In genomic region chr7:104536956-104537355, GRCh38 we compare ENCODE assay signal across 13 cellular contexts.
DNase-seq lines count a peak whose midpoint lies in the region; ATAC-seq and TF ChIP-seq lines count a peak whose summit lies in the region.
"Had no signal": no experiment of that assay in that cellular context is flagged by ENCODE, and none has a peak within 500 bp of the region (broad histone marks: within the 10 kb centered on the region; RNA-seq: fewer than 3 reads in every experiment).

No MANE protein-coding gene starts in this region.

- no peaks in the 10 kb centered on the region for H3K36me3 Mint-ChIP-seq in CD8-positive, alpha-beta T cell
- H3K36me3 Mint-ChIP-seq: CD4-positive, alpha-beta memory T cell had no signal

- H3K27ac Mint-ChIP-seq in CD8-positive, alpha-beta T cell, result no peak overlapping the region
- H3K27ac Mint-ChIP-seq: CD4-positive, alpha-beta memory T cell had no signal

- CTCF ChIA-PET in CD8-positive, alpha-beta T cell (lab: Charles Lee), result no interaction called here

- POLR2A ChIA-PET in CD8-positive, alpha-beta T cell (lab: Charles Lee), result no interaction called here

- no peak for ATAC-seq in CD8-positive, alpha-beta T cell
- ATAC-seq in HG03378 (IDR thresholded peaks at IDR 0.05; ENCODE audit: unreplicated experiment), result no peak

- DNase-seq in DMS 273 treated with DMSO at 0.1 percent for 48 hours (lab: John Stamatoyannopoulos, UW), result peak; percentile 56
- peak; percentile 29 to 70 for DNase-seq in NCI-H524 (lab: John Stamatoyannopoulos, UW)
- DNase-seq in cerebellar cortex (ENCODE audit: low spot score), result peak; percentile 62
- DNase-seq in CD8-positive, alpha-beta T cell, result no peak
- no peak for DNase-seq in NOMO-1 treated with DMSO at 0.1 percent for 48 hours (lab: John Stamatoyannopoulos, UW; ENCODE audit: unreplicated experiment)
- DNase-seq: Caco-2; CD4-positive, alpha-beta memory T cell; DMS53; DMS79 treated with DMSO at 0.1 percent for 48 hours; GM23248; H7; HCEC 1CT had no signal

- no peak for TF ChIP-seq CTCF in CD8-positive, alpha-beta T cell (IDR thresholded peaks at IDR 0.05)

- no peak overlapping the region for H3K4me3 ChIP-seq in CD8-positive, alpha-beta T cell (ENCODE audit: low read depth, low read length)
- H3K4me3 ChIP-seq: GM23248 had no signal

- no peaks in the 10 kb centered on the region for H3K27me3 ChIP-seq in CD8-positive, alpha-beta T cell (ENCODE audit: insufficient read depth, low read length)

- intact Hi-C loops in CD8-positive, alpha-beta T cell (cut with DNase I, micrococcal nuclease), result no loop called here

- H3K4me1 Mint-ChIP-seq in CD8-positive, alpha-beta T cell (ENCODE audit: low read depth), result no peaks in the 10 kb centered on the region
- H3K4me1 Mint-ChIP-seq: CD4-positive, alpha-beta memory T cell had no signal

- H3K36me3 ChIP-seq in CD8-positive, alpha-beta T cell (ENCODE audit: insufficient read depth, low read length), result no peaks in the 10 kb centered on the region

- H3K4me1 ChIP-seq in CD8-positive, alpha-beta T cell (ENCODE audit: insufficient read depth, low read length), result no peaks in the 10 kb centered on the region
- H3K4me1 ChIP-seq: Caco-2 had no signal

- H3K27ac ChIP-seq in CD8-positive, alpha-beta T cell (ENCODE audit: low read depth, low read length), result no peak overlapping the region
- H3K27ac ChIP-seq: GM23248 had no signal

- peaks cover 4% of the 10 kb centered on the region for H3K27me3 Mint-ChIP-seq in CD8-positive, alpha-beta T cell (ENCODE audit: low read depth)

- H3K4me3 Mint-ChIP-seq in CD8-positive, alpha-beta T cell, result no peak overlapping the region
- H3K4me3 Mint-ChIP-seq: CD4-positive, alpha-beta memory T cell had no signal

- no peaks in the 10 kb centered on the region for H3K9me3 ChIP-seq in CD8-positive, alpha-beta T cell (ENCODE audit: low read length)
- H3K9me3 ChIP-seq: Caco-2 had no signal

- H3K9me3 Mint-ChIP-seq in CD8-positive, alpha-beta T cell, result no peaks in the 10 kb centered on the region

Comparison
In these comparisons a context has a peak if more than half of its experiments do, and no peak if none do; other contexts are left out.
1. DNase-seq: peak in DMS 273 treated with DMSO at 0.1 percent for 48 hours (single experiment), NCI-H524 (2 of 2) and cerebellar cortex (single experiment); none in CD8-positive, alpha-beta T cell (0 of 7) and NOMO-1 treated with DMSO at 0.1 percent for 48 hours (single experiment).